In genomic region chr10:110568055-110568735, GRCh38 we compare ENCODE assay signal across 8 cellular contexts. TPM values are rescaled to one million over a fixed set of nuclear protein-coding genes. Genes with fewer than 3 reads are reported as not detected.
A peak's percentile ranks its signal among the peaks of the same experiment; 100 is the strongest.
DNase-seq lines count a peak whose midpoint lies in the region; ATAC-seq and TF ChIP-seq lines count a peak whose summit lies in the region.

No MANE protein-coding gene starts in this region.

- H3K9me3 Mint-ChIP-seq in activated T-helper 1 cell treated with anti-CD3 and anti-CD28 coated beads, Interleukin-12 subunit alpha, Interleukin-12 subunit beta, Interleukin-2, Interleukin-4 antibody, amounts not matched to agents 30 ng/mL and 10 ng/mL and 1 ng/mL, durations not matched to agents 14 hours and 24 hours and 36 hours = no peaks in the 10 kb centered on the region
- no peaks in the 10 kb centered on the region for H3K9me3 Mint-ChIP-seq in neural progenitor cell

- H3K4me1 ChIP-seq in neural progenitor cell (peaks cover 32% of the 10 kb centered on the region), suprapubic skin (peaks cover 34% of the 10 kb centered on the region)

- H3K4me2 ChIP-seq in neural progenitor cell = peak overlapping the region; percentile 83

- peak overlapping the region; percentile 92 for H3K4me3 ChIP-seq in fibroblast of villous mesenchyme (ENCODE audit: low read depth, low read length)
- H3K4me3 ChIP-seq in neural progenitor cell = peak overlapping the region; percentile 88
- H3K4me3 ChIP-seq in suprapubic skin = peak overlapping the region; percentile 71

- H3K9ac ChIP-seq in neural progenitor cell = peak overlapping the region; percentile 85

- H3K4me1 Mint-ChIP-seq in activated T-helper 1 cell treated with anti-CD3 and anti-CD28 coated beads, Interleukin-12 subunit alpha, Interleukin-12 subunit beta, Interleukin-2, Interleukin-4 antibody, amounts not matched to agents 30 ng/mL and 10 ng/mL and 1 ng/mL, durations not matched to agents 14 hours and 24 hours and 36 hours (ENCODE audit: low read depth) = peaks cover 50% of the 10 kb centered on the region
- H3K4me1 Mint-ChIP-seq in neural progenitor cell = peaks cover 51% of the 10 kb centered on the region

- H3K36me3 Mint-ChIP-seq in activated T-helper 1 cell treated with anti-CD3 and anti-CD28 coated beads, Interleukin-12 subunit alpha, Interleukin-12 subunit beta, Interleukin-2, Interleukin-4 antibody, amounts not matched to agents 30 ng/mL and 10 ng/mL and 1 ng/mL, durations not matched to agents 14 hours and 24 hours and 36 hours (ENCODE audit: low read depth) = peaks cover 12% of the 10 kb centered on the region
- H3K36me3 Mint-ChIP-seq in neural progenitor cell = peaks cover 7% of the 10 kb centered on the region

- peak overlapping the region; percentile 89 for H3K27ac Mint-ChIP-seq in activated T-helper 1 cell treated with anti-CD3 and anti-CD28 coated beads, Interleukin-12 subunit alpha, Interleukin-12 subunit beta, Interleukin-2, Interleukin-4 antibody, amounts not matched to agents 30 ng/mL and 10 ng/mL and 1 ng/mL, durations not matched to agents 14 hours and 24 hours and 36 hours
- peak overlapping the region; percentile 97 for H3K27ac Mint-ChIP-seq in neural progenitor cell

- H3K9me3 ChIP-seq in neural progenitor cell (ENCODE audit: low read depth) (no peaks in the 10 kb centered on the region), suprapubic skin (no peaks in the 10 kb centered on the region)

- peaks cover 15% of the 10 kb centered on the region for H3F3A ChIP-seq in neural progenitor cell (ENCODE audit: low read depth)

- H3K4me3 Mint-ChIP-seq in activated T-helper 1 cell treated with anti-CD3 and anti-CD28 coated beads, Interleukin-12 subunit alpha, Interleukin-12 subunit beta, Interleukin-2, Interleukin-4 antibody, amounts not matched to agents 30 ng/mL and 10 ng/mL and 1 ng/mL, durations not matched to agents 14 hours and 24 hours and 36 hours = peak overlapping the region; percentile 93
- peak overlapping the region; percentile 99 for H3K4me3 Mint-ChIP-seq in neural progenitor cell

- no peak for TF ChIP-seq POLR2A in suprapubic skin (IDR thresholded peaks at IDR 0.05)

- DNase-seq in NCI-H1436 (lab: John Stamatoyannopoulos, UW) (peak; percentile 34), NCI-H1436 treated with DMSO at 0.1 percent for 48 hours (lab: John Stamatoyannopoulos, UW) (no peak), NCI-H69 (lab: John Stamatoyannopoulos, UW) (peak; percentile 66), fibroblast of villous mesenchyme (ENCODE audit: low read depth) (peak; percentile 30), neural progenitor cell (ENCODE audit: low spot score) (peak; percentile 80), suprapubic skin (ENCODE audit: low spot score in 2 of 2) (peak; percentile 81)
- DNase-seq in activated T-helper 1 cell treated with anti-CD3 and anti-CD28 coated beads, Interleukin-12 subunit alpha, Interleukin-12 subunit beta, Interleukin-2, Interleukin-4 antibody, amounts not matched to agents 30 ng/mL and 10 ng/mL and 1 ng/mL, durations not matched to agents 14 hours and 24 hours and 36 hours (ENCODE audit: low spot score) = peak; percentile 55

- peak overlapping the region; percentile 94 for H3K27ac ChIP-seq in neural progenitor cell
- H3K27ac ChIP-seq in suprapubic skin = peak overlapping the region; percentile 79

- H3K27me3 ChIP-seq in neural progenitor cell (no peaks in the 10 kb centered on the region), suprapubic skin (peaks cover under 1% of the 10 kb centered on the region)

- WGBS in suprapubic skin = under 1% methylated on average over 12 of the region's 40 CpGs

- no peak for TF ChIP-seq CTCF in fibroblast of villous mesenchyme (IDR thresholded peaks at IDR 0.05; ENCODE audit: insufficient read depth, low read depth, low read length)
- TF ChIP-seq CTCF in neural progenitor cell (IDR thresholded peaks at IDR 0.05) = no peak
- TF ChIP-seq CTCF in suprapubic skin (IDR thresholded peaks at IDR 0.05) = no peak

- ATAC-seq in HG02678 (IDR thresholded peaks at IDR 0.05; ENCODE audit: unreplicated experiment) = peak; percentile 29

- peaks cover 12% of the 10 kb centered on the region for H3K27me3 Mint-ChIP-seq in activated T-helper 1 cell treated with anti-CD3 and anti-CD28 coated beads, Interleukin-12 subunit alpha, Interleukin-12 subunit beta, Interleukin-2, Interleukin-4 antibody, amounts not matched to agents 30 ng/mL and 10 ng/mL and 1 ng/mL, durations not matched to agents 14 hours and 24 hours and 36 hours (ENCODE audit: insufficient read depth)
- peaks cover 2% of the 10 kb centered on the region for H3K27me3 Mint-ChIP-seq in neural progenitor cell (ENCODE audit: insufficient read depth, low read depth)

- no peak for TF ChIP-seq EP300 in suprapubic skin (IDR thresholded peaks at IDR 0.05)

- H3K36me3 ChIP-seq in neural progenitor cell (no peaks in the 10 kb centered on the region), suprapubic skin (no peaks in the 10 kb centered on the region)

- intact Hi-C loops in activated T-helper 1 cell treated with anti-CD3 and anti-CD28 coated beads, Interleukin-12 subunit alpha, Interleukin-12 subunit beta, Interleukin-2, Interleukin-4 antibody, amounts not matched to agents 30 ng/mL and 10 ng/mL and 1 ng/mL, durations not matched to agents 14 hours and 24 hours and 36 hours (cut with micrococcal nuclease) = loop anchor here (1.0 to 5.0 kb wide), 3 partner anchors 32 to 645 kb away; partner anchors contain the start of genes ADD3 and XPNPEP1

- H4K20me1 ChIP-seq in neural progenitor cell (ENCODE audit: low read depth) = peaks cover 52% of the 10 kb centered on the region

- H3K79me2 ChIP-seq in neural progenitor cell (ENCODE audit: low read depth) = peaks cover 57% of the 10 kb centered on the region

- H2AFZ ChIP-seq in neural progenitor cell (replicated peaks) = peak overlapping the region; percentile 86

RNA-seq across cellular contexts. Expression of gene SMC3, which starts 0.7 kb away (rescaled TPM):
- total RNA-seq in activated T-helper 1 cell treated with anti-CD3 and anti-CD28 coated beads, Interleukin-12 subunit alpha, Interleukin-12 subunit beta, Interleukin-2, Interleukin-4 antibody, amounts not matched to agents 30 ng/mL and 10 ng/mL and 1 ng/mL, durations not matched to agents 14 hours and 24 hours and 36 hours = 74.5 and 77.9 TPM in 2 replicates
- total RNA-seq in fibroblast of villous mesenchyme = 19.3 and 23.3 TPM in 2 replicates
- total RNA-seq in neural progenitor cell (ENCODE audit: low replicate concordance) = 72.0 and 109 TPM in 2 replicates
- total RNA-seq in suprapubic skin = 10 to 100 TPM; 18.9 to 33.5 (median 23.3) TPM
